In genomic region chr1:177334856-177335255, GRCh38 we compare ENCODE assay signal across 18 cellular contexts.
A peak's percentile ranks its signal among the peaks of the same experiment; 100 is the strongest.
DNase-seq lines count a peak whose midpoint lies in the region; ATAC-seq and TF ChIP-seq lines count a peak whose summit lies in the region.
"Had no signal": no experiment of that assay in that cellular context is flagged by ENCODE, and none has a peak within 500 bp of the region (broad histone marks: within the 10 kb centered on the region; RNA-seq: fewer than 3 reads in every experiment).

No MANE protein-coding gene starts in this region.

- no peak for ATAC-seq in PC-3
- no peak for ATAC-seq in GM21529 (IDR thresholded peaks at IDR 0.05; ENCODE audit: unreplicated experiment)
- ATAC-seq: CD8-positive, alpha-beta T cell had no signal

- H3K36me3 ChIP-seq in PC-3 (ENCODE audit: low read depth, low read length) (no peaks in the 10 kb centered on the region), trophoblast cell (ENCODE audit: control insufficient read depth in 1 of 2, insufficient read depth in 2 of 2, low read length in 2 of 2) (no peaks in the 10 kb centered on the region)
- H3K36me3 ChIP-seq in CD8-positive, alpha-beta memory T cell (ENCODE audit: insufficient read depth, low read length), result no peaks in the 10 kb centered on the region
- H3K36me3 ChIP-seq: BLaER1 treated with 17β-estradiol and CSF1 and Interleukin-3, amounts not matched to agents 10 nM and 100 nM had no signal

- CTCF ChIA-PET in Calu3 (lab: Charles Lee) (interaction anchor here (0.6 to 1.0 kb wide), 2 partner anchors 11 to 135 kb away, joined by 3 to 5 read pairs; no protein-coding TSS in a partner anchor), PC-3 (lab: Charles Lee) (interaction anchor here (0.6 kb wide), 1 partner anchor 296 kb away, joined by 3 read pairs; no protein-coding TSS in a partner anchor)
- CTCF ChIA-PET in CD8-positive, alpha-beta memory T cell (lab: Charles Lee), result no interaction called here

- peaks cover 42% of the 10 kb centered on the region for H3K27me3 Mint-ChIP-seq in Calu3 (ENCODE audit: unreplicated experiment)
- H3K27me3 Mint-ChIP-seq in CD8-positive, alpha-beta memory T cell, result no peaks in the 10 kb centered on the region
- H3K27me3 Mint-ChIP-seq: B cell; CD4-positive, alpha-beta T cell had no signal

- H3K9me3 ChIP-seq in PC-3 (ENCODE audit: low read length) (no peaks in the 10 kb centered on the region), trophoblast cell (ENCODE audit: insufficient read depth, low read depth, low read length) (no peaks in the 10 kb centered on the region)
- H3K9me3 ChIP-seq in CD8-positive, alpha-beta memory T cell (ENCODE audit: low read length), result no peaks in the 10 kb centered on the region
- H3K9me3 ChIP-seq: A549; BLaER1 treated with 17β-estradiol and CSF1 and Interleukin-3, amounts not matched to agents 10 nM and 100 nM had no signal

- no peak overlapping the region for H3K4me3 ChIP-seq in PC-3 (ENCODE audit: low read length)
- H3K4me3 ChIP-seq in trophoblast cell (ENCODE audit: low read depth, low read length), result no peak overlapping the region
- H3K4me3 ChIP-seq in CD8-positive, alpha-beta memory T cell (ENCODE audit: low read length), result no peak overlapping the region
- H3K4me3 ChIP-seq: A549; BLaER1 treated with 17β-estradiol and CSF1 and Interleukin-3, amounts not matched to agents 10 nM and 100 nM had no signal

- H3K18ac ChIP-seq in trophoblast cell (ENCODE audit: low read length), result no peak overlapping the region

- no peak overlapping the region for H3K23ac ChIP-seq in trophoblast cell (ENCODE audit: low read length)

- POLR2A ChIA-PET in PC-3 (lab: Charles Lee; ENCODE audit: unreplicated experiment), result interaction anchor here (0.7 kb wide), 1 partner anchor 1334 kb away, joined by 3 read pairs; no protein-coding TSS in a partner anchor
- POLR2A ChIA-PET in CD8-positive, alpha-beta memory T cell (lab: Charles Lee), result no interaction called here

- peaks cover 1% of the 10 kb centered on the region for H3K79me1 ChIP-seq in trophoblast cell (ENCODE audit: low read length)

- no peaks in the 10 kb centered on the region for H4K20me1 ChIP-seq in PC-3 (ENCODE audit: low read length)
- H4K20me1 ChIP-seq: BLaER1 treated with 17β-estradiol and CSF1 and Interleukin-3, amounts not matched to agents 10 nM and 100 nM had no signal

- no peaks in the 10 kb centered on the region for H3F3A ChIP-seq in PC-3 (ENCODE audit: low read length, unreplicated experiment)

- intact Hi-C loops in Calu3 (cut with micrococcal nuclease; ENCODE audit: unreplicated experiment), result no loop called here
- intact Hi-C loops in PC-3 (cut with micrococcal nuclease), result no loop called here

- H3K9me3 Mint-ChIP-seq in Calu3 (ENCODE audit: low read depth, unreplicated experiment), result no peaks in the 10 kb centered on the region
- H3K9me3 Mint-ChIP-seq in CD8-positive, alpha-beta memory T cell, result peaks cover 0 to 9% (median 4%) of the 10 kb centered on the region in 5 donors

- no peak overlapping the region for H3K9ac ChIP-seq in PC-3 (ENCODE audit: low read length)
- no peak overlapping the region for H3K9ac ChIP-seq in trophoblast cell (ENCODE audit: low read length)
- H3K9ac ChIP-seq: BLaER1 treated with 17β-estradiol and CSF1 and Interleukin-3, amounts not matched to agents 10 nM and 100 nM had no signal

- H2AFZ ChIP-seq in PC-3 (ENCODE audit: low read length), result no peak overlapping the region
- H2AFZ ChIP-seq in trophoblast cell (ENCODE audit: insufficient read depth, low read length, poor library complexity), result no peak overlapping the region

- BruUV-seq in Calu3 (replicated peaks; lab: Mats Ljungman, UMichigan) (no TSS peak), PC-3 (replicated peaks; lab: Mats Ljungman, UMichigan) (no TSS peak)

- H4K12ac ChIP-seq in trophoblast cell (ENCODE audit: low read depth, low read length), result no peak overlapping the region

- H2BK12ac ChIP-seq in trophoblast cell (ENCODE audit: low read length), result no peak overlapping the region

- no peak overlapping the region for H3K4ac ChIP-seq in trophoblast cell (ENCODE audit: low read depth, low read length)

- H3K79me2 ChIP-seq in PC-3 (ENCODE audit: low read length), result no peaks in the 10 kb centered on the region
- no peaks in the 10 kb centered on the region for H3K79me2 ChIP-seq in trophoblast cell (ENCODE audit: control insufficient read depth, insufficient read depth, low read length, poor library complexity)

- H3K4me1 ChIP-seq in PC-3 (ENCODE audit: insufficient read depth, low read length) (peaks cover 6% of the 10 kb centered on the region; the same call in 1 of the 2 replicates), trophoblast cell (ENCODE audit: control insufficient read depth in 1 of 2, insufficient read depth in 2 of 2, low read length in 2 of 2) (peaks cover 0 to 7% of the 10 kb centered on the region in 2 experiments)
- H3K4me1 ChIP-seq in CD8-positive, alpha-beta memory T cell (ENCODE audit: insufficient read depth, low read length), result no peaks in the 10 kb centered on the region
- H3K4me1 ChIP-seq: A549; BLaER1 treated with 17β-estradiol and CSF1 and Interleukin-3, amounts not matched to agents 10 nM and 100 nM had no signal

- H3K14ac ChIP-seq in trophoblast cell (ENCODE audit: low read length), result no peak overlapping the region

- H3K27ac ChIP-seq in PC-3 (ENCODE audit: low read length) (no peak overlapping the region), trophoblast cell (ENCODE audit: low read depth, low read length) (peak overlapping the region; percentile 10)
- no peak overlapping the region for H3K27ac ChIP-seq in CD8-positive, alpha-beta memory T cell (ENCODE audit: low read depth, low read length)
- H3K27ac ChIP-seq: 22Rv1; A549; BLaER1 treated with 17β-estradiol and CSF1 and Interleukin-3, amounts not matched to agents 10 nM and 100 nM; C4-2B had no signal

- H3K27ac Mint-ChIP-seq in Calu3 (ENCODE audit: unreplicated experiment), result no peak overlapping the region
- H3K27ac Mint-ChIP-seq in CD8-positive, alpha-beta memory T cell, result no peak overlapping the region
- H3K27ac Mint-ChIP-seq: B cell; CD4-positive, alpha-beta T cell; CD8-positive, alpha-beta T cell had no signal

- H3K27me3 ChIP-seq in PC-3 (ENCODE audit: low read length), result no peaks in the 10 kb centered on the region
- no peaks in the 10 kb centered on the region for H3K27me3 ChIP-seq in trophoblast cell (ENCODE audit: insufficient read depth, low read length)
- H3K27me3 ChIP-seq in CD8-positive, alpha-beta memory T cell (ENCODE audit: insufficient read depth, low read length, poor library complexity, severe bottlenecking), result no peaks in the 10 kb centered on the region
- H3K27me3 ChIP-seq: BLaER1 treated with 17β-estradiol and CSF1 and Interleukin-3, amounts not matched to agents 10 nM and 100 nM had no signal

- H3K4me1 Mint-ChIP-seq in Calu3 (ENCODE audit: low read depth, unreplicated experiment), result no peaks in the 10 kb centered on the region
- no peaks in the 10 kb centered on the region for H3K4me1 Mint-ChIP-seq in CD8-positive, alpha-beta memory T cell
- H3K4me1 Mint-ChIP-seq: B cell had no signal

- no peak overlapping the region for H4K91ac ChIP-seq in trophoblast cell (ENCODE audit: low read depth, low read length)

- no peak overlapping the region for H2BK5ac ChIP-seq in trophoblast cell (ENCODE audit: low read depth, low read length, poor library complexity)

- no peak overlapping the region for H2AK5ac ChIP-seq in trophoblast cell (ENCODE audit: low read length)

- H3K9me2 ChIP-seq in PC-3 (replicated peaks; ENCODE audit: low read length), result no peaks in the 10 kb centered on the region

- no peaks in the 10 kb centered on the region for H3K36me3 Mint-ChIP-seq in Calu3 (ENCODE audit: insufficient read depth, unreplicated experiment)
- no peaks in the 10 kb centered on the region for H3K36me3 Mint-ChIP-seq in CD8-positive, alpha-beta memory T cell
- H3K36me3 Mint-ChIP-seq: CD8-positive, alpha-beta T cell had no signal

- DNase-seq in Calu3 (no peak), PC-3 (peak; percentile 21), left kidney (ENCODE audit: low read depth, low spot score) (peak; percentile 49), trophoblast cell (no peak), NOMO-1 treated with DMSO at 0.1 percent for 48 hours (lab: John Stamatoyannopoulos, UW; ENCODE audit: unreplicated experiment) (no peak)
- no peak for DNase-seq in CD8-positive, alpha-beta memory T cell
- DNase-seq: AML-193; CD4-positive, alpha-beta T cell; CD8-positive, alpha-beta T cell; COR-L47; DMS79 treated with DMSO at 0.1 percent for 48 hours; GF-D8 had no signal

- peak; percentile 9 for TF ChIP-seq CTCF in Calu3 (IDR thresholded peaks at IDR 0.05; ENCODE audit: unreplicated experiment)
- no peak for TF ChIP-seq CTCF in PC-3 (conservative IDR thresholded peaks at IDR 0.05; ENCODE audit: low read depth, low read length)

- H2BK120ac ChIP-seq in trophoblast cell (ENCODE audit: insufficient read depth, low read length, poor library complexity), result no peak overlapping the region

- H4K8ac ChIP-seq in trophoblast cell (ENCODE audit: low read depth, low read length), result no peak overlapping the region

- no peak overlapping the region for H3K4me3 Mint-ChIP-seq in Calu3 (ENCODE audit: low read depth, unreplicated experiment)
- H3K4me3 Mint-ChIP-seq in CD8-positive, alpha-beta memory T cell, result no peak overlapping the region
- H3K4me3 Mint-ChIP-seq: B cell; CD4-positive, alpha-beta T cell; CD8-positive, alpha-beta T cell had no signal

- H3K4me2 ChIP-seq in PC-3 (ENCODE audit: low read length) (no peak overlapping the region), trophoblast cell (ENCODE audit: low read length) (no peak overlapping the region)
- H3K4me2 ChIP-seq: A549; BLaER1 treated with 17β-estradiol and CSF1 and Interleukin-3, amounts not matched to agents 10 nM and 100 nM had no signal

Comparison
In these comparisons a context has a peak if more than half of its experiments do, and no peak if none do; other contexts are left out.
1. DNase-seq: peak in PC-3 (single experiment) and left kidney (single experiment); none in Calu3 (single experiment), trophoblast cell (0 of 2), NOMO-1 treated with DMSO at 0.1 percent for 48 hours (single experiment) and CD8-positive, alpha-beta memory T cell (0 of 5).